17 cellular contexts compared by ENCODE assay signal in genomic region chr13:37192986-37193385, GRCh38.
A peak's percentile ranks its signal among the peaks of the same experiment; 100 is the strongest.
DNase-seq lines count a peak whose midpoint lies in the region; ATAC-seq and TF ChIP-seq lines count a peak whose summit lies in the region.
"Had no signal": no experiment of that assay in that cellular context is flagged by ENCODE, and none has a peak within 500 bp of the region (broad histone marks: within the 10 kb centered on the region; RNA-seq: fewer than 3 reads in every experiment).

No MANE protein-coding gene starts in this region.

- no peaks in the 10 kb centered on the region for H3K79me2 ChIP-seq in mesendoderm (ENCODE audit: control insufficient read depth, insufficient read depth, low read length)

- H3K79me1 ChIP-seq in mesendoderm (ENCODE audit: low read length): no peaks in the 10 kb centered on the region

- peak overlapping the region; percentile 75 for H3K27ac ChIP-seq in RWPE2 (ENCODE audit: poor library complexity, severe bottlenecking)
- H3K27ac ChIP-seq in mesendoderm (ENCODE audit: low read depth, low read length): no peak overlapping the region
- H3K27ac ChIP-seq in spleen: no peak overlapping the region
- H3K27ac ChIP-seq: A549 had no signal

- H2BK5ac ChIP-seq in mesendoderm (ENCODE audit: low read length): no peak overlapping the region

- H3K9ac ChIP-seq in mesendoderm (ENCODE audit: low read length): no peak overlapping the region

- no peak overlapping the region for H3K18ac ChIP-seq in mesendoderm (ENCODE audit: low read length)

- H2AK5ac ChIP-seq in mesendoderm (ENCODE audit: low read length): no peak overlapping the region

- H4K5ac ChIP-seq in mesendoderm (ENCODE audit: low read length): no peak overlapping the region

- POLR2A ChIA-PET in AG04449 (lab: Yijun Ruan, JAX): no interaction called here

- no peak for ATAC-seq in RWPE2 (ENCODE audit: low read depth)
- ATAC-seq in HG03439 (IDR thresholded peaks at IDR 0.05; ENCODE audit: unreplicated experiment): no peak
- ATAC-seq: A549; CD8-positive, alpha-beta T cell had no signal

- TF ChIP-seq CTCF in AG04449 (IDR thresholded peaks at IDR 0.05; ENCODE audit: insufficient read depth, low read length, missing control alignments) (no peak), RWPE2 (IDR thresholded peaks at IDR 0.05; ENCODE audit: poor library complexity, severe bottlenecking) (no peak), epithelial cell of esophagus (IDR thresholded peaks at IDR 0.05; ENCODE audit: insufficient read depth, low read depth, low read length, missing control alignments) (no peak), spleen (IDR thresholded peaks at IDR 0.05 in 8 of 11, conservative IDR thresholded peaks at IDR 0.05 in 3 of 11) (no peak)

- no peak overlapping the region for H2BK15ac ChIP-seq in mesendoderm (replicated peaks; ENCODE audit: low read depth)

- no peaks in the 10 kb centered on the region for H3K36me3 ChIP-seq in RWPE2 (ENCODE audit: low read depth)
- no peaks in the 10 kb centered on the region for H3K36me3 ChIP-seq in mesendoderm (ENCODE audit: control insufficient read depth, insufficient read depth, low read length)
- H3K36me3 ChIP-seq in spleen: no peaks in the 10 kb centered on the region

- H3K27me3 ChIP-seq in RWPE2 (ENCODE audit: insufficient read depth, poor library complexity, severe bottlenecking) (no peaks in the 10 kb centered on the region), mesendoderm (ENCODE audit: insufficient read depth, low read length, poor library complexity) (no peaks in the 10 kb centered on the region), spleen (replicated peaks in 1 of 7) (no peaks in the 10 kb centered on the region)

- no peak overlapping the region for H3K4me3 ChIP-seq in AG04449 (ENCODE audit: low read depth, low read length)
- no peak overlapping the region for H3K4me3 ChIP-seq in RWPE2 (ENCODE audit: severe bottlenecking)
- no peak overlapping the region for H3K4me3 ChIP-seq in epithelial cell of esophagus (ENCODE audit: low read length)
- H3K4me3 ChIP-seq in mesendoderm (ENCODE audit: low read length): no peak overlapping the region
- H3K4me3 ChIP-seq in spleen: no peak overlapping the region
- H3K4me3 ChIP-seq: A549 had no signal

- H3K23ac ChIP-seq in mesendoderm (ENCODE audit: low read length): no peak overlapping the region

- peaks cover 15% of the 10 kb centered on the region for H3K4me1 ChIP-seq in RWPE2 (ENCODE audit: insufficient read depth, poor library complexity, severe bottlenecking)
- H3K4me1 ChIP-seq in mesendoderm (ENCODE audit: control insufficient read depth, low read depth, low read length): no peaks in the 10 kb centered on the region
- no peaks in the 10 kb centered on the region for H3K4me1 ChIP-seq in spleen
- H3K4me1 ChIP-seq: A549 had no signal

- DNase-seq in AG04449 (ENCODE audit: low read depth, low spot score): peak; percentile 12
- DNase-seq in RWPE2 (ENCODE audit: low spot score): no peak
- DNase-seq in epithelial cell of esophagus (ENCODE audit: low read depth): peak; percentile 53
- DNase-seq in mesendoderm: no peak
- no peak for DNase-seq in NCI-H345 treated with DMSO at 0.1 percent for 48 hours (lab: John Stamatoyannopoulos, UW; ENCODE audit: unreplicated experiment)
- DNase-seq in activated T-cell treated with anti-CD3 and anti-CD28 coated beads, Interleukin-2, amount 50 U/mL, for 1 hour: no peak
- DNase-seq in spleen: no peak
- DNase-seq: CD8-positive, alpha-beta T cell; DMS79 treated with DMSO at 0.1 percent for 48 hours; GDM1; GOT3; NCI-H1930; NCI-H2171 treated with DMSO at 0.1 percent for 48 hours; NCI-H510A treated with DMSO at 0.1 percent for 48 hours; SIG-M5 had no signal

- peak overlapping the region; percentile 8 for H3K56ac ChIP-seq in mesendoderm (ENCODE audit: low read length)

- H3K9me3 ChIP-seq in RWPE2 (ENCODE audit: severe bottlenecking) (no peaks in the 10 kb centered on the region), spleen (peaks cover 0 to 19% (median 0%) of the 10 kb centered on the region in 8 donors)
- H3K9me3 ChIP-seq: A549 had no signal

- H4K8ac ChIP-seq in mesendoderm (ENCODE audit: low read depth, low read length): no peak overlapping the region

- TF ChIP-seq POLR2A in spleen (IDR thresholded peaks at IDR 0.05): no peak

- intact Hi-C loops in spleen (cut with DNase I; ENCODE audit: low total_unique reads): no loop called here

- no peak overlapping the region for H2BK120ac ChIP-seq in mesendoderm (ENCODE audit: low read depth, low read length)

- no peak overlapping the region for H3K4me2 ChIP-seq in mesendoderm (ENCODE audit: low read length)
- H3K4me2 ChIP-seq: A549 had no signal

- H3K4ac ChIP-seq in mesendoderm (ENCODE audit: low read depth, low read length): no peak overlapping the region

- CTCF ChIA-PET in AG04449 (lab: Yijun Ruan, JAX): interaction anchor here (1.6 to 1.9 kb wide), 2 partner anchors 21 to 410 kb away, joined by 4 read pairs; no protein-coding TSS in a partner anchor

- no CpG with 5 or more reads among the region's 2 CpGs for WGBS in mesendoderm (ENCODE audit: extremely low coverage, insufficient coverage, low lambda C conversion rate)
- 36 to 61% (median 50%) methylated on average over 2 of the region's 2 CpGs for WGBS in spleen, 5 donors

Comparison
In these comparisons a context has a peak if more than half of its experiments do, and no peak if none do; other contexts are left out.
1. DNase-seq: peak in AG04449 (single experiment) and epithelial cell of esophagus (single experiment); none in RWPE2 (single experiment), mesendoderm (single experiment), NCI-H345 treated with DMSO at 0.1 percent for 48 hours (single experiment), activated T-cell treated with anti-CD3 and anti-CD28 coated beads, Interleukin-2, amount 50 U/mL, for 1 hour (single experiment) and spleen (single experiment).